In the genomic region with DNA sequence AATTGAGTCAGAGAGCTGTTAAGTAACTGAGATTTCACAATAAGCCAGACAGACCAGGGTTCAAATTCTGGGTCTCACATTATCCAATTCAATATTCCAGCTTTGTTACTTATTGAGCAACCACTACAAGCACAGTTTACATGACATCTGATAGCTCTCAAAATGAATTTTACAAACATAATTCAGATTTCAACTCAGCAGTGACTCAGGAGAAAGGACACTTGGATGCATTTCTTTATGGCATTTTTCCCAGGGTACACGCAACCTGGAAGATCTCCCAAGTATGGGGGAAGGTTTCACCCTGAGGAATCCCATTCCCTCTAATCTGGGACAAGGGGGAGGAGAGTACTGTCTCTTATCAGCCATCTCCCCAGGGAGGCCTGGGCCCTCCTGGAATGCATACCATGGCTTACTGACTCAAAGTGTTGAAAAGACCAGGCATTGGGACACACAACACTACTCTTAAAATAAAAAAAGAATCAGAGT, we compare ENCODE assay signal across 12 cellular contexts.
DNase-seq lines count a peak whose midpoint lies in the region; ATAC-seq and TF ChIP-seq lines count a peak whose summit lies in the region.
"Had no signal": no experiment of that assay in that cellular context is flagged by ENCODE, and none has a peak within 500 bp of the region (broad histone marks: within the 10 kb centered on the region; RNA-seq: fewer than 3 reads in every experiment).

No MANE protein-coding gene starts in this region.

- no peak for ATAC-seq in HG03039 (IDR thresholded peaks at IDR 0.05; ENCODE audit: unreplicated experiment)

- no peak overlapping the region for H3K4me3 ChIP-seq in AG10803 (ENCODE audit: low read length)
- no peak overlapping the region for H3K4me3 ChIP-seq in fibroblast of lung (replicated peaks in 1 of 4; ENCODE audit: control extremely low read depth in 1 of 4, insufficient read depth in 1 of 4, low read depth in 3 of 4, low read length in 4 of 4)
- H3K4me3 ChIP-seq in WERI-Rb-1 (ENCODE audit: low read depth, low read length): no peak overlapping the region
- H3K4me3 ChIP-seq: stomach had no signal

- H3K4me1 ChIP-seq in fibroblast of lung (ENCODE audit: control insufficient read depth, extremely low read depth, insufficient read depth, low read length): no peaks in the 10 kb centered on the region
- H3K4me1 ChIP-seq: stomach had no signal

- H3K27me3 ChIP-seq in fibroblast of lung (ENCODE audit: control insufficient read depth, insufficient read depth, low read length) (no peaks in the 10 kb centered on the region), WERI-Rb-1 (ENCODE audit: insufficient read depth, low read depth, severe bottlenecking) (peaks cover 17% of the 10 kb centered on the region)
- H3K27me3 ChIP-seq: stomach had no signal

- H4K20me1 ChIP-seq in fibroblast of lung (ENCODE audit: control insufficient read depth, extremely low read depth, insufficient read depth, low read length): no peaks in the 10 kb centered on the region

- peak; percentile 57 for DNase-seq in AG10803 (ENCODE audit: low read depth)
- peak; percentile 93 for DNase-seq in LHCN-M2 (ENCODE audit: low read depth)
- DNase-seq in fibroblast of lung (ENCODE audit: low read depth in 2 of 2): peak; percentile 92 to 99
- peak; percentile 58 for DNase-seq in mucosa of gallbladder (ENCODE audit: low spot score)
- no peak for DNase-seq in NCI-H748 treated with DMSO at 0.1 percent for 48 hours (lab: John Stamatoyannopoulos, UW)
- DNase-seq in Kasumi-1 (lab: John Stamatoyannopoulos, UW): no peak
- no peak for DNase-seq in WERI-Rb-1
- DNase-seq: activated naive CD8-positive, alpha-beta T cell treated with anti-CD3 and anti-CD28 coated beads for 36 hours; NCI-H69; stomach had no signal

- H3K79me2 ChIP-seq in fibroblast of lung (ENCODE audit: control insufficient read depth, insufficient read depth, low read length): no peaks in the 10 kb centered on the region

- H3K27ac ChIP-seq in fibroblast of lung (ENCODE audit: insufficient read depth, low read length) (no peak overlapping the region), WERI-Rb-1 (no peak overlapping the region)
- H3K27ac ChIP-seq: stomach, VCaP had no signal

- no peak overlapping the region for H3K9ac ChIP-seq in fibroblast of lung (ENCODE audit: insufficient read depth, low read length)

- no peak for TF ChIP-seq CTCF in AG10803 (conservative IDR thresholded peaks at IDR 0.05; ENCODE audit: low read length)
- TF ChIP-seq CTCF in fibroblast of lung (conservative IDR thresholded peaks at IDR 0.05 in 1 of 2, IDR thresholded peaks at IDR 0.05 in 1 of 2; ENCODE audit: low read depth in 1 of 2, low read length in 2 of 2): no peak
- no peak for TF ChIP-seq CTCF in WERI-Rb-1 (IDR thresholded peaks at IDR 0.05; ENCODE audit: low read depth, low read length)

- H3K9me3 ChIP-seq in fibroblast of lung (ENCODE audit: control insufficient read depth, insufficient read depth, low read depth, low read length): no peaks in the 10 kb centered on the region
- no peaks in the 10 kb centered on the region for H3K9me3 ChIP-seq in WERI-Rb-1 (ENCODE audit: severe bottlenecking)
- H3K9me3 ChIP-seq: stomach had no signal

- H2AFZ ChIP-seq in fibroblast of lung (ENCODE audit: low read length): no peak overlapping the region

- H3K36me3 ChIP-seq in fibroblast of lung (ENCODE audit: control insufficient read depth, insufficient read depth, low read length) (no peaks in the 10 kb centered on the region), WERI-Rb-1 (no peaks in the 10 kb centered on the region)
- H3K36me3 ChIP-seq: stomach had no signal

- H3K4me2 ChIP-seq in fibroblast of lung (ENCODE audit: extremely low read depth, insufficient read depth, low read length): no peak overlapping the region

Comparison
In these comparisons a context has a peak if more than half of its experiments do, and no peak if none do; other contexts are left out.
1. DNase-seq: peak in AG10803 (single experiment), LHCN-M2 (single experiment), fibroblast of lung (2 of 2) and mucosa of gallbladder (single experiment); none in NCI-H748 treated with DMSO at 0.1 percent for 48 hours (single experiment), Kasumi-1 (0 of 2) and WERI-Rb-1 (single experiment).